Comparison of ENCODE assay signal across 18 cellular contexts in the genomic region with DNA sequence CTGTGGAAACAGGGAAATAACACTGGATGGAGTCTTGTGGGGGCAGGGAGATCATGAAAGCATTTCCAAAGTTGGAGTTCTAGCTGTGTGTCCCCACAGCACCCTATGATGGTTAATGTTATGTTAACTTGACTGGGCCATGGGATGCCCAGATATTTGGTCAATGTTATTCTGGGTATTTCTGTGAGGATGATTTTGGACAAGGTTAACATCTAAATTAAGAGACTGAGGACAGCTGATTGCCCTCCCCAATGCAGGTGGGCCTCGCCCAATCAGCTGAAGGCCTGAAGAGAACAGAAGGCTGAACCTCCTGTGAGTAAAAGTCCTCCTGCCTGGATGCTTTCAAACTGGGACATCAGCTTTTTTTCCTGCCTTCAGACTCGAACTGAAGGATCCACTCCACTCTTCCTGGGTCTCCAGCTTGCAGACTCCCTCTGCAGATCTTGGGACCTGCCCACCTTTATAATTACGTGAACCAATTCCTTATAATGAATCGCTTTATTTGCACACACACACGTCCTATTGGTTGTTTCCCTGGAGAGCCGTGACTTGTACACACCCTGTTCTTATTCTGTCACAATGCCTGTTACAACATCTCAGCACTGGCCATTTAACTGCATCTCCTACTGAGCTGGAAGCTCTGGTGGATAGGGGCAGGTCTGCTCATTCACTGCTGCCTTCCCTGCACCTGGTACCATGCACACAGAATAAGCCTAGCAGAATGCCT.
"Had no signal": no experiment of that assay in that cellular context is flagged by ENCODE, and none has a peak within 500 bp of the region (broad histone marks: within the 10 kb centered on the region; RNA-seq: fewer than 3 reads in every experiment).

No MANE protein-coding gene starts in this region.

- H3K36me3 Mint-ChIP-seq: brain; immature natural killer cell; naive B cell; stimulated activated effector memory CD8-positive, alpha-beta T cell treated with anti-CD3 and anti-CD28 coated beads, Interleukin-12 subunit alpha, Interleukin-12 subunit beta, amount 100 ng/mL, for 72 hours had no signal

- H3K36me3 ChIP-seq: lower lobe of right lung, neutrophil, transverse colon had no signal

- H3K9me3 Mint-ChIP-seq: activated T-helper 17 cell treated with anti-CD3 and anti-CD28 coated beads, Interleukin-2, amount 50 U/mL, for 72 hours; endodermal cell; immature natural killer cell; stimulated activated effector memory CD8-positive, alpha-beta T cell treated with anti-CD3 and anti-CD28 coated beads, Interleukin-12 subunit alpha, Interleukin-12 subunit beta, amount 100 ng/mL, for 72 hours had no signal

- H3K27me3 ChIP-seq: transverse colon had no signal

- H3K4me3 ChIP-seq: lower lobe of right lung, transverse colon had no signal

- H3K4me3 Mint-ChIP-seq: activated CD8-positive, alpha-beta T cell treated with anti-CD3 and anti-CD28 coated beads for 36 hours; activated T-helper 17 cell treated with anti-CD3 and anti-CD28 coated beads, Interleukin-2, amount 50 U/mL, for 72 hours; brain; endodermal cell; immature natural killer cell; stimulated activated effector memory CD8-positive, alpha-beta T cell treated with anti-CD3 and anti-CD28 coated beads, Interleukin-12 subunit alpha, Interleukin-12 subunit beta, amount 100 ng/mL, for 72 hours had no signal

- H3K27ac Mint-ChIP-seq: activated CD8-positive, alpha-beta T cell treated with anti-CD3 and anti-CD28 coated beads for 36 hours; activated T-helper 17 cell treated with anti-CD3 and anti-CD28 coated beads, Interleukin-2, amount 50 U/mL, for 72 hours; endodermal cell; immature natural killer cell; naive B cell; progenitor cell of endocrine pancreas; stimulated activated effector memory CD8-positive, alpha-beta T cell treated with anti-CD3 and anti-CD28 coated beads, Interleukin-12 subunit alpha, Interleukin-12 subunit beta, amount 100 ng/mL, for 72 hours had no signal

- ATAC-seq: right cardiac atrium had no signal

- DNase-seq: activated CD4-positive, alpha-beta T cell treated with anti-CD3 and anti-CD28 coated beads for 4 hours; activated naive CD4-positive, alpha-beta T cell treated with anti-CD3 and anti-CD28 coated beads, Interleukin-2, amount 50 U/mL, for 16 hours; cerebellar nuclear complex; immature natural killer cell; left cardiac atrium; lower lobe of right lung; midbrain; naive B cell; right cardiac atrium; transverse colon had no signal

- H3K9me3 ChIP-seq: lower lobe of right lung, neutrophil, transverse colon had no signal

- H3K27ac ChIP-seq: lower lobe of right lung, neutrophil, transverse colon, VCaP had no signal

- H3K4me1 Mint-ChIP-seq: activated T-helper 17 cell treated with anti-CD3 and anti-CD28 coated beads, Interleukin-2, amount 50 U/mL, for 72 hours; endodermal cell had no signal

- H3K4me1 ChIP-seq: lower lobe of right lung, transverse colon had no signal
